ENCODE assay signal across 8 cellular contexts in the genomic region with DNA sequence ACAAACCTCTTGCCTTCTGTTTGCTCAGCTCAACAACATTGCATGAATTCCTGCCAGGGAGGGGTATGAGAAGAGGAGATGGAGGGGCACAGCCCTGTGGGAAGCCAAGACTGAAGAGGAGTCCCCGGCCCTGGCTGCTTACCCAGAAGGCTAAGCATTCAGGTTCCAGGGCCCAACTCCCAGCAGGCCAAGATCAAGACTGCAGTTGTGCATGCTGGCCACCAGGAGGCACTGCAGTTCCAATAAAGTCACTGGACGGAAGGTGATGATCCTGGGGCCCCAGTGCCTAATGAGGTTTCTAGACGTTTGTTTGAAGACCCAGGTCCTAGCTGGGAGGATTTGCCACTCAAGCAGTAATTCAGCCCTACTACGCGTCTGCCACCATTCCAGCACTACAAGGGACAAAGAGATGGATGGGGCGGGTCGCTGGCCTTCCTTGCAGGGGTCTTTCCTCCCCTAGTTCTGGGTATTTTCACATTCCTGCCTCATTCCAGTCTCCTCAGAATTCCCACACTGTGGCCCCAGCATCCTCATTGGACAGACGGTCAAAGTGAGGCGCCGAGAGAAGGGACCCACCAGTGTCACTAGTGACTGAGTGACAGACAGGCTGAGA. TPM values are rescaled to one million over a fixed set of nuclear protein-coding genes. Genes with fewer than 3 reads are reported as not detected.
DNase-seq lines count a peak whose midpoint lies in the region; ATAC-seq, FAIRE-seq and TF ChIP-seq lines count a peak whose summit lies in the region.

No MANE protein-coding gene starts in this region.

- FAIRE-seq in GM12878 (lab: Jason Lieb, UNC) (peak; percentile 80), keratinocyte (lab: Jason Lieb, UNC) (peak; percentile 74)

- H3K4me1 Mint-ChIP-seq in T-helper 2 cell treated with Interferon-gamma antibody and Interleukin-4, amounts not matched to agents 5 μg/mL and 100 μg/mL, for 36 hours (ENCODE audit: low read depth) = no peaks in the 10 kb centered on the region

- CTCF ChIA-PET in GM12878 (lab: Yijun Ruan, JAX) = interaction anchor here (0.8 to 3.4 kb wide), 17 partner anchors 10 to 330 kb away, joined by 3 to 19 read pairs (median 4); partner anchors contain the start of gene EXT2

- dilution Hi-C loops in keratinocyte (cut with MboI; ENCODE audit: extremely low pct_ligation_motif_present, low sequenced_read_pairs) = no loop called here

- no peaks in the 10 kb centered on the region for H3K9me3 Mint-ChIP-seq in T-helper 2 cell treated with Interferon-gamma antibody and Interleukin-4, amounts not matched to agents 5 μg/mL and 100 μg/mL, for 36 hours

- no peak overlapping the region for H3K27ac ChIP-seq in GM12878 (ENCODE audit: control insufficient read depth, insufficient read depth)
- H3K27ac ChIP-seq in keratinocyte (ENCODE audit: control insufficient read depth, insufficient read depth, low read length) = no peak overlapping the region

- no peaks in the 10 kb centered on the region; a peak in 1 of 4 replicates for H3K27me3 ChIP-seq in GM12878 (replicated peaks in 1 of 2; ENCODE audit: control insufficient read depth in 2 of 2, insufficient read depth in 2 of 2, low read length in 1 of 2)
- peaks cover 2% of the 10 kb centered on the region for H3K27me3 ChIP-seq in keratinocyte (ENCODE audit: control insufficient read depth, extremely low read depth, insufficient read depth, low read length)

- no peak overlapping the region for H3K27ac Mint-ChIP-seq in T-helper 2 cell treated with Interferon-gamma antibody and Interleukin-4, amounts not matched to agents 5 μg/mL and 100 μg/mL, for 36 hours

- TF ChIP-seq CTCF in AG09319 (IDR thresholded peaks at IDR 0.05; ENCODE audit: low read depth, low read length) (peak; percentile 92), GM12878 (IDR thresholded peaks at IDR 0.05 in 2 of 3, conservative IDR thresholded peaks at IDR 0.05 in 1 of 3; ENCODE audit: control insufficient read depth in 2 of 3, extremely low read depth in 1 of 3, insufficient read depth in 1 of 3, low read depth in 3 of 3, low read length in 3 of 3) (peak; percentile 83 to 99 (median 96); a peak in 5 of 6 replicates), keratinocyte (optimal IDR thresholded peaks at IDR 0.05 in 1 of 3, IDR thresholded peaks at IDR 0.05 in 1 of 3, conservative IDR thresholded peaks at IDR 0.05 in 1 of 3; ENCODE audit: extremely low read depth in 1 of 3, insufficient read depth in 2 of 3, low read length in 3 of 3) (peak; percentile 90 to 98 (median 91))

- no peaks in the 10 kb centered on the region for H4K20me1 ChIP-seq in GM12878 (ENCODE audit: control insufficient read depth, insufficient read depth)
- H4K20me1 ChIP-seq in keratinocyte (ENCODE audit: control insufficient read depth, extremely low read depth, insufficient read depth, low read length) = no peaks in the 10 kb centered on the region

- 40% methylated on average over 10 of the region's 10 CpGs for WGBS in GM12878 (ENCODE audit: insufficient coverage, insufficient replicate concordance, low lambda C conversion rate, missing lambda C conversion rate)

- intact Hi-C loops in GM12878 (cut with micrococcal nuclease; ENCODE audit: unreplicated experiment) = loop anchor here (1.0 to 10.0 kb wide), 6 partner anchors 176 to 628 kb away; no protein-coding TSS in a partner anchor

- H3K9me1 ChIP-seq in keratinocyte (ENCODE audit: control insufficient read depth, extremely low read depth, insufficient read depth, low read length) = no peaks in the 10 kb centered on the region

- no peaks in the 10 kb centered on the region for H3K79me2 ChIP-seq in GM12878 (ENCODE audit: control insufficient read depth, insufficient read depth, low read length)
- no peaks in the 10 kb centered on the region for H3K79me2 ChIP-seq in keratinocyte (ENCODE audit: control insufficient read depth, insufficient read depth, low read length)

- in situ Hi-C loops in GM12878 (cut with MboI) = loop anchor here (5.0 to 10.0 kb wide), 2 partner anchors 251 to 338 kb away; no protein-coding TSS in a partner anchor

- H3K4me3 ChIP-seq in GM12878 (no peak overlapping the region), keratinocyte (ENCODE audit: control insufficient read depth in 2 of 3, extremely low read depth in 1 of 3, insufficient read depth in 2 of 3, low read depth in 1 of 3, low read length in 3 of 3) (no peak overlapping the region)

- ATAC-seq in GM18907 (IDR thresholded peaks at IDR 0.05; ENCODE audit: unreplicated experiment) (peak; percentile 64), GM12878 (peak; percentile 91)

- POLR2A ChIA-PET in GM12878 (lab: Charles Lee) = interaction anchor here (0.6 kb wide), 1 partner anchor 34 kb away, joined by 4 read pairs; no protein-coding TSS in a partner anchor

- TF ChIP-seq POLR2A in GM12878 (IDR thresholded peaks at IDR 0.05; ENCODE audit: low read depth, low read length) = no peak

- H3K4me3 Mint-ChIP-seq in T-helper 2 cell treated with Interferon-gamma antibody and Interleukin-4, amounts not matched to agents 5 μg/mL and 100 μg/mL, for 36 hours = no peak overlapping the region

- H3K36me3 Mint-ChIP-seq in T-helper 2 cell treated with Interferon-gamma antibody and Interleukin-4, amounts not matched to agents 5 μg/mL and 100 μg/mL, for 36 hours (ENCODE audit: low read depth) = no peaks in the 10 kb centered on the region

- H3K9ac ChIP-seq in GM12878 (ENCODE audit: control insufficient read depth, insufficient read depth, low read length) = no peak overlapping the region
- no peak overlapping the region for H3K9ac ChIP-seq in keratinocyte (ENCODE audit: control insufficient read depth, extremely low read depth, insufficient read depth, low read length)

- TF ChIP-seq EP300 in GM12878 (IDR thresholded peaks at IDR 0.05; ENCODE audit: borderline replicate concordance in 1 of 2, control insufficient read depth in 1 of 2, low read depth in 2 of 2, low read length in 2 of 2) = no peak

- RAD21 ChIA-PET in GM12878 (lab: Charles Lee; ENCODE audit: unreplicated experiment) = interaction anchor here (0.6 to 1.7 kb wide), 8 partner anchors 15 to 625 kb away, joined by 3 to 10 read pairs (median 4); partner anchors contain the start of gene EXT2

- peak; percentile 96 for TF ChIP-seq RAD21 in GM12878 (IDR thresholded peaks at IDR 0.05; ENCODE audit: insufficient read depth, low read depth, low read length)

- H3K9me3 ChIP-seq in GM12878 (replicated peaks; ENCODE audit: control insufficient read depth, insufficient read depth, low read length) (no peaks in the 10 kb centered on the region), keratinocyte (ENCODE audit: control insufficient read depth, low read depth, low read length) (no peaks in the 10 kb centered on the region)

- H3K4me1 ChIP-seq in GM12878 (ENCODE audit: control insufficient read depth, insufficient read depth, low read length) (no peaks in the 10 kb centered on the region), keratinocyte (ENCODE audit: control insufficient read depth, extremely low read depth, insufficient read depth, low read length) (peaks cover 12% of the 10 kb centered on the region)

- SMC1A ChIA-PET in GM12878 (lab: Charles Lee; ENCODE audit: uncharacterized antibody, unreplicated experiment) = interaction anchor here (0.8 to 2.4 kb wide), 6 partner anchors 11 to 254 kb away, joined by 3 to 11 read pairs (median 4); no protein-coding TSS in a partner anchor

- no peak overlapping the region for H3K4me2 ChIP-seq in GM12878 (ENCODE audit: control insufficient read depth, insufficient read depth)
- H3K4me2 ChIP-seq in keratinocyte (ENCODE audit: control insufficient read depth, extremely low read depth, insufficient read depth, low read depth, low read length) = no peak overlapping the region

- no peaks in the 10 kb centered on the region for H3K36me3 ChIP-seq in GM12878 (ENCODE audit: control insufficient read depth in 2 of 2, insufficient read depth in 2 of 2, low read length in 1 of 2)
- H3K36me3 ChIP-seq in keratinocyte (ENCODE audit: control insufficient read depth in 2 of 2, extremely low read depth in 1 of 2, insufficient read depth in 2 of 2, low read length in 2 of 2) = no peaks in the 10 kb centered on the region

- H3K27me3 Mint-ChIP-seq in T-helper 2 cell treated with Interferon-gamma antibody and Interleukin-4, amounts not matched to agents 5 μg/mL and 100 μg/mL, for 36 hours (ENCODE audit: low read depth) = no peaks in the 10 kb centered on the region

- no TSS peak for BruUV-seq in GM12878 (replicated peaks; lab: Mats Ljungman, UMichigan)

- DNase-seq in AG09319 (ENCODE audit: extremely low read depth, low read depth) = no peak
- DNase-seq in NCI-H1092 treated with DMSO at 0.1 percent for 48 hours (lab: John Stamatoyannopoulos, UW) = peak; percentile 55
- DNase-seq in T-helper 2 cell treated with Interferon-gamma antibody and Interleukin-4, amounts not matched to agents 5 μg/mL and 100 μg/mL, for 36 hours (ENCODE audit: low spot score) = peak; percentile 32
- DNase-seq in GM12878 (ENCODE audit: low read depth, low spot score) = peak; percentile 2
- no peak for DNase-seq in keratinocyte (ENCODE audit: low read depth, low spot score)
- DNase-seq in stimulated activated CD4-positive, alpha-beta T cell treated with anti-CD3 and anti-CD28 coated beads, Interleukin-4, amount 100 ng/mL, for 4 hours = peak; percentile 23 to 58
- no peak for DNase-seq in amniotic stem cell (lab: John Stamatoyannopoulos, UW)

- H2AFZ ChIP-seq in GM12878 (ENCODE audit: control insufficient read depth, low read depth, low read length) (no peak overlapping the region), keratinocyte (ENCODE audit: control insufficient read depth, low read length) (no peak overlapping the region)

RNA-seq across cellular contexts. Expression of gene ALX4, which starts 23.6 kb away (rescaled TPM):
- total RNA-seq in GM12878 (2013; cell fraction: nucleolus; rRNA removed) = not detected in 2 replicates
- total RNA-seq in GM12878 (2014; rRNA removed) (not detected in 2 replicates), GM12878 (2014; rRNA removed; fragmentation: Illumina TruSeq; extraction: Trizol) (not detected in 2 replicates), GM12878 (2021) (not detected in 2 replicates)
- polyA plus RNA-seq in GM12878 (2011; ENCODE audit: low read depth) = not detected
- polyA plus RNA-seq in GM12878 (2011; rRNA removed) (not detected in 2 replicates), GM12878 (2014; fragmentation: Illumina TruSeq; extraction: Trizol) (not detected in 2 replicates), GM12878 (2014; fragmentation: Nextera tagmentation; extraction: Ambion mirVana) (not detected), GM12878 (2014; rRNA removed) (not detected in 2 replicates), GM12878 (2016; fragmentation: Nextera tagmentation; extraction: Ambion mirVana) (not detected), keratinocyte (0.02 TPM in 1 of 3 replicates, not detected in the others)
- polyA plus RNA-seq in GM12878 (2011; cell fraction: cytosol; rRNA removed) = not detected in 2 replicates
- not detected in 2 replicates for polyA plus RNA-seq in GM12878 (2011; cell fraction: nucleus; rRNA removed)
- 0.01 TPM in 1 of 2 replicates, not detected in the other for polyA plus RNA-seq in GM12878 (2012)
- not detected in 2 replicates for polyA minus RNA-seq in GM12878 (2011; rRNA and poly(A)+ RNA removed)
- not detected in 2 replicates for polyA minus RNA-seq in GM12878 (2011; cell fraction: cytosol; rRNA and poly(A)+ RNA removed)
- polyA minus RNA-seq in GM12878 (2011; cell fraction: nucleus; rRNA and poly(A)+ RNA removed) = not detected in 2 replicates
- polyA plus RNA-seq in keratinocyte (2011; ENCODE audit: low read depth) = not detected
- 0.01 TPM in 1 of 2 replicates, not detected in the other for polyA plus RNA-seq in keratinocyte (2011; cell fraction: cytosol; rRNA removed)
- 0.03 TPM in 1 of 2 replicates, not detected in the other for polyA plus RNA-seq in keratinocyte (2011; cell fraction: nucleus; rRNA removed)
- 0.16 TPM in 1 of 2 replicates, not detected in the other for polyA plus RNA-seq in keratinocyte (2012; ENCODE audit: low replicate concordance)
- not detected in 3 replicates for polyA minus RNA-seq in keratinocyte
- not detected for polyA minus RNA-seq in keratinocyte (2011; cell fraction: cytosol; rRNA and poly(A)+ RNA removed)
- polyA minus RNA-seq in keratinocyte (2011; cell fraction: nucleus; rRNA and poly(A)+ RNA removed) = 0.11 TPM in 1 of 2 replicates, not detected in the other

Comparison
In these comparisons a context has a peak if more than half of its experiments do, and no peak if none do; other contexts are left out.
1. DNase-seq: peak in NCI-H1092 treated with DMSO at 0.1 percent for 48 hours (single experiment), T-helper 2 cell treated with Interferon-gamma antibody and Interleukin-4, amounts not matched to agents 5 μg/mL and 100 μg/mL, for 36 hours (single experiment), GM12878 (single experiment) and stimulated activated CD4-positive, alpha-beta T cell treated with anti-CD3 and anti-CD28 coated beads, Interleukin-4, amount 100 ng/mL, for 4 hours (2 of 2); none in AG09319 (single experiment), keratinocyte (single experiment) and amniotic stem cell (single experiment).
2. Peak in every context shown above with its lines, with median percentiles within 50 percentile points of each other: CTCF ChIP-seq.